ENCODE assay signal across 16 cellular contexts in genomic region chr2:120480903-120481445, GRCh38.
DNase-seq lines count a peak whose midpoint lies in the region; ATAC-seq and TF ChIP-seq lines count a peak whose summit lies in the region.
"Had no signal": no experiment of that assay in that cellular context is flagged by ENCODE, and none has a peak within 500 bp of the region (broad histone marks: within the 10 kb centered on the region; RNA-seq: fewer than 3 reads in every experiment).

No MANE protein-coding gene starts in this region.

- H3K9me3 Mint-ChIP-seq in activated naive CD4-positive, alpha-beta T cell treated with anti-CD3 and anti-CD28 coated beads for 36 hours = no peaks in the 10 kb centered on the region
- no peaks in the 10 kb centered on the region for H3K9me3 Mint-ChIP-seq in nephron progenitor cell
- H3K9me3 Mint-ChIP-seq: H9 had no signal

- TF ChIP-seq EP300 in suprapubic skin (IDR thresholded peaks at IDR 0.05) = no peak

- H3K27me3 Mint-ChIP-seq in activated naive CD4-positive, alpha-beta T cell treated with anti-CD3 and anti-CD28 coated beads for 36 hours (ENCODE audit: low read depth) = peaks cover 2% of the 10 kb centered on the region
- peaks cover 56% of the 10 kb centered on the region for H3K27me3 Mint-ChIP-seq in nephron progenitor cell (ENCODE audit: low read depth, poor library complexity)

- H3K27ac ChIP-seq in VCaP = peak overlapping the region; percentile 78
- H3K27ac ChIP-seq in suprapubic skin = no peak overlapping the region
- H3K27ac ChIP-seq: 22Rv1, KMS-11 had no signal

- TF ChIP-seq CTCF in VCaP (conservative IDR thresholded peaks at IDR 0.05) (no peak), suprapubic skin (IDR thresholded peaks at IDR 0.05) (no peak), nephron progenitor cell (IDR thresholded peaks at IDR 0.05) (no peak)

- H3K27ac Mint-ChIP-seq in activated naive CD4-positive, alpha-beta T cell treated with anti-CD3 and anti-CD28 coated beads for 36 hours = no peak overlapping the region
- H3K27ac Mint-ChIP-seq in nephron progenitor cell = no peak overlapping the region
- H3K27ac Mint-ChIP-seq: H9 had no signal

- peak; percentile 72 for ATAC-seq in left lobe of liver

- H3K27me3 ChIP-seq in suprapubic skin = no peaks in the 10 kb centered on the region
- H3K27me3 ChIP-seq: MG63 had no signal

- no peak overlapping the region for H3K4me3 ChIP-seq in suprapubic skin
- H3K4me3 ChIP-seq: MG63 had no signal

- H3K9me3 ChIP-seq in suprapubic skin = no peaks in the 10 kb centered on the region
- H3K9me3 ChIP-seq: MG63 had no signal

- no peaks in the 10 kb centered on the region for H3K36me3 ChIP-seq in suprapubic skin
- H3K36me3 ChIP-seq: MG63 had no signal

- H3K4me3 Mint-ChIP-seq in activated naive CD4-positive, alpha-beta T cell treated with anti-CD3 and anti-CD28 coated beads for 36 hours = no peak overlapping the region
- no peak overlapping the region for H3K4me3 Mint-ChIP-seq in nephron progenitor cell
- H3K4me3 Mint-ChIP-seq: H9 had no signal

- CTCF ChIA-PET in activated naive CD4-positive, alpha-beta T cell treated with anti-CD3 and anti-CD28 coated beads for 36 hours (lab: Charles Lee) = no interaction called here

- no peaks in the 10 kb centered on the region for H3K4me1 Mint-ChIP-seq in activated naive CD4-positive, alpha-beta T cell treated with anti-CD3 and anti-CD28 coated beads for 36 hours (ENCODE audit: low read depth)
- no peaks in the 10 kb centered on the region for H3K4me1 Mint-ChIP-seq in nephron progenitor cell
- H3K4me1 Mint-ChIP-seq: H9 had no signal

- WGBS in suprapubic skin = 93% methylated on average over 5 of the region's 5 CpGs

- intact Hi-C loops in activated naive CD4-positive, alpha-beta T cell treated with anti-CD3 and anti-CD28 coated beads for 36 hours (cut with micrococcal nuclease) = no loop called here

- TF ChIP-seq POLR2A in suprapubic skin (IDR thresholded peaks at IDR 0.05) = no peak

- H3K4me1 ChIP-seq in suprapubic skin = no peaks in the 10 kb centered on the region

- H3K36me3 Mint-ChIP-seq in activated naive CD4-positive, alpha-beta T cell treated with anti-CD3 and anti-CD28 coated beads for 36 hours (ENCODE audit: low read depth) = no peaks in the 10 kb centered on the region
- H3K36me3 Mint-ChIP-seq in nephron progenitor cell (ENCODE audit: low read depth) = no peaks in the 10 kb centered on the region

- DNase-seq in DMS53 (lab: John Stamatoyannopoulos, UW) (peak; percentile 57), DMS53 treated with DMSO at 0.1 percent for 48 hours (lab: John Stamatoyannopoulos, UW; ENCODE audit: unreplicated experiment) (no peak), left lobe of liver (ENCODE audit: low spot score) (peak; percentile 67), suprapubic skin (ENCODE audit: low spot score in 2 of 2) (peak; percentile 48 to 50), nephron progenitor cell (no peak), NCI-H510A treated with DMSO at 0.1 percent for 48 hours (lab: John Stamatoyannopoulos, UW) (no peak)
- no peak for DNase-seq in activated naive CD4-positive, alpha-beta T cell treated with anti-CD3 and anti-CD28 coated beads for 36 hours
- DNase-seq: H9, MG63, NCI-H1092 treated with DMSO at 0.1 percent for 48 hours, NCI-H1694 treated with DMSO at 0.1 percent for 48 hours, NCI-H446, NCI-H774 had no signal

Comparison
In these comparisons a context has a peak if more than half of its experiments do, and no peak if none do; other contexts are left out.
1. DNase-seq: peak in DMS53 (single experiment), left lobe of liver (single experiment) and suprapubic skin (2 of 2); none in DMS53 treated with DMSO at 0.1 percent for 48 hours (single experiment), activated naive CD4-positive, alpha-beta T cell treated with anti-CD3 and anti-CD28 coated beads for 36 hours (single experiment), nephron progenitor cell (single experiment) and NCI-H510A treated with DMSO at 0.1 percent for 48 hours (single experiment).